13 cellular contexts compared by ENCODE assay signal in the genomic region with DNA sequence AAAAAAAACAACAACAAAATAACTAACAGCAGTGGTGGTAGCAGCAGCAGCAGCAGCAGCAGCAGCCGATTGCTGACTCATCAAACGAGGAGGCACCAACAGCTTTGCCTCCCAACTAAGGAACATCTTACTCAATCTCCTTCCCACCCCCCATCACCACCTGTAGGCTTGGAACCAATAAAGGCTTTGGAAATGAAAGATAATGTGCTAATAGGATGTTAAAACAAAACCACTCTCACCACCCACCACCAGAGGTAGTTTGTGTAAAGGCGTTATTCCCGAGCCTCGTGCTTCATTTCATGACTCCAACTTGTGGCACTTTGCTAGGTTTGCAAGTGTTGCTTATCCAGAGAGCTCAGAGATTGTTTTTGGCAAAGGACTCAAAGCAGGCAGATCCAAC.
DNase-seq lines count a peak whose midpoint lies in the region; FAIRE-seq and TF ChIP-seq lines count a peak whose summit lies in the region.
"Had no signal": no experiment of that assay in that cellular context is flagged by ENCODE, and none has a peak within 500 bp of the region (broad histone marks: within the 10 kb centered on the region; RNA-seq: fewer than 3 reads in every experiment).

No MANE protein-coding gene starts in this region.

- DNase-seq in GM12892 (ENCODE audit: insufficient read length) (no peak), NB4 (ENCODE audit: low read depth) (peak; percentile 93), epithelial cell of esophagus (ENCODE audit: low read depth) (peak; percentile 20), trophoblast cell (peak; percentile 16 to 55), C1 segment of cervical spinal cord (lab: John Stamatoyannopoulos, UW) (no peak), coronary artery (ENCODE audit: low spot score) (no peak), spleen (no peak)
- DNase-seq: activated CD4-positive, alpha-beta memory T cell treated with anti-CD3 and anti-CD28 coated beads for 36 hours; COR-L47; MM.1S; NCI-H2171; PC-9; sigmoid colon had no signal

- H2BK12ac ChIP-seq in trophoblast cell (ENCODE audit: low read length): no peak overlapping the region

- WGBS in trophoblast cell (ENCODE audit: extremely low coverage, insufficient coverage, insufficient read length): no CpG with 5 or more reads among the region's 5 CpGs
- WGBS in spleen, 5 donors: 46 to 84% (median 68%) methylated on average over 5 of the region's 5 CpGs

- H3K4me1 ChIP-seq in trophoblast cell (ENCODE audit: control insufficient read depth in 1 of 2, insufficient read depth in 2 of 2, low read length in 2 of 2): no peaks in the 10 kb centered on the region
- no peaks in the 10 kb centered on the region for H3K4me1 ChIP-seq in spleen

- H3K4me3 ChIP-seq in NB4 (ENCODE audit: low read depth, low read length) (no peak overlapping the region), epithelial cell of esophagus (ENCODE audit: low read length) (no peak overlapping the region), trophoblast cell (ENCODE audit: low read depth, low read length) (no peak overlapping the region), coronary artery (no peak overlapping the region), spleen (no peak overlapping the region)
- H3K4me3 ChIP-seq: PC-9, sigmoid colon had no signal

- no peak overlapping the region for H3K4ac ChIP-seq in trophoblast cell (ENCODE audit: low read depth, low read length)

- no peak overlapping the region for H3K14ac ChIP-seq in trophoblast cell (ENCODE audit: low read length)

- no peak overlapping the region for H2AK5ac ChIP-seq in trophoblast cell (ENCODE audit: low read length)

- no peak overlapping the region for H4K12ac ChIP-seq in trophoblast cell (ENCODE audit: low read depth, low read length)

- no peak overlapping the region for H2BK120ac ChIP-seq in trophoblast cell (ENCODE audit: insufficient read depth, low read length, poor library complexity)

- no peak overlapping the region for H4K91ac ChIP-seq in trophoblast cell (ENCODE audit: low read depth, low read length)

- FAIRE-seq in GM12892 (lab: Jason Lieb, UNC): peak; percentile 30

- H3K9me3 ChIP-seq in trophoblast cell (ENCODE audit: insufficient read depth, low read depth, low read length) (peaks cover 3% of the 10 kb centered on the region), spleen (peaks cover 0 to 18% (median 5%) of the 10 kb centered on the region in 8 donors)

- no peak overlapping the region for H2BK5ac ChIP-seq in trophoblast cell (ENCODE audit: low read depth, low read length, poor library complexity)

- H3K79me1 ChIP-seq in trophoblast cell (ENCODE audit: low read length): no peaks in the 10 kb centered on the region

- TF ChIP-seq CTCF in NB4 (IDR thresholded peaks at IDR 0.05; ENCODE audit: low read depth, low read length) (peak; percentile 16), epithelial cell of esophagus (IDR thresholded peaks at IDR 0.05; ENCODE audit: insufficient read depth, low read depth, low read length, missing control alignments) (peak; percentile 5), coronary artery (IDR thresholded peaks at IDR 0.05) (no peak), spleen (IDR thresholded peaks at IDR 0.05 in 8 of 11, conservative IDR thresholded peaks at IDR 0.05 in 3 of 11) (no peak)

- H2AFZ ChIP-seq in trophoblast cell (ENCODE audit: insufficient read depth, low read length, poor library complexity): no peak overlapping the region
- H2AFZ ChIP-seq: PC-9 had no signal

- H3K27me3 ChIP-seq in trophoblast cell (ENCODE audit: insufficient read depth, low read length) (peaks cover 3% of the 10 kb centered on the region), spleen (replicated peaks in 1 of 7) (no peaks in the 10 kb centered on the region)
- H3K27me3 ChIP-seq: sigmoid colon had no signal

- no peaks in the 10 kb centered on the region for H3K36me3 ChIP-seq in trophoblast cell (ENCODE audit: control insufficient read depth in 1 of 2, insufficient read depth in 2 of 2, low read length in 2 of 2)
- H3K36me3 ChIP-seq in spleen: no peaks in the 10 kb centered on the region
- H3K36me3 ChIP-seq: sigmoid colon had no signal

- TF ChIP-seq POLR2A in GM12892 (IDR thresholded peaks at IDR 0.05; ENCODE audit: low read depth, low read length): no peak
- no peak for TF ChIP-seq POLR2A in NB4 (IDR thresholded peaks at IDR 0.05; ENCODE audit: extremely low read depth, insufficient read length)
- TF ChIP-seq POLR2A in spleen (IDR thresholded peaks at IDR 0.05): no peak

- no peak overlapping the region for H3K23ac ChIP-seq in trophoblast cell (ENCODE audit: low read length)

- H3K79me2 ChIP-seq in trophoblast cell (ENCODE audit: control insufficient read depth, insufficient read depth, low read length, poor library complexity): no peaks in the 10 kb centered on the region

- H4K8ac ChIP-seq in trophoblast cell (ENCODE audit: low read depth, low read length): no peak overlapping the region

- H3K27ac ChIP-seq in trophoblast cell (ENCODE audit: low read depth, low read length): no peak overlapping the region
- no peak overlapping the region for H3K27ac ChIP-seq in coronary artery
- H3K27ac ChIP-seq in spleen: no peak overlapping the region
- H3K27ac ChIP-seq: PC-9, sigmoid colon had no signal

- no peak overlapping the region for H3K4me2 ChIP-seq in trophoblast cell (ENCODE audit: low read length)
- H3K4me2 ChIP-seq: PC-9 had no signal

- H3K18ac ChIP-seq in trophoblast cell (ENCODE audit: low read length): no peak overlapping the region

- H3K9ac ChIP-seq in trophoblast cell (ENCODE audit: low read length): no peak overlapping the region

- intact Hi-C loops in spleen (cut with DNase I; ENCODE audit: low total_unique reads): no loop called here

Comparison
In these comparisons a context has a peak if more than half of its experiments do, and no peak if none do; other contexts are left out.
1. DNase-seq: peak in NB4 (single experiment), epithelial cell of esophagus (single experiment) and trophoblast cell (2 of 2); none in GM12892 (single experiment), C1 segment of cervical spinal cord (0 of 14), coronary artery (single experiment) and spleen (single experiment).
2. CTCF ChIP-seq: peak in NB4 (single experiment) and epithelial cell of esophagus (single experiment); none in coronary artery (single experiment) and spleen (0 of 11).